In the genomic region with DNA sequence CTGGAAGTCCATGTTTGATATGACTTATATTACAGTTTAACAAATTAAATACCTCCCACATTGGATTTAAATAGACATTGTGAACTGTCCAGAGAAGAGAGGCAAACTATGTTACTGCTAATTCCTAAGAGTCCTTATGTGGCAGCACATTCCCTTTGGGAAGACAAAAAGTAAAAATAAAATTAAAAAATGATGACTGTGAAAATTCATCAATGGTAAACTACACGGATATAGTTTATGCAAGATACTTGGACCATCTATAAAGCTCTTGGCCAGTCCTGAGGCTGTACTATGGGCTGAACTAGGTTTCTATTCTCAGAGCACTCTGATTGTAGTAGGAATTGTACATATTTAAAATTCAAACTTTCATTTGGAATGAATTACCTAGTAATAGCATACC, we compare ENCODE assay signal across 7 cellular contexts.
"Had no signal": no experiment of that assay in that cellular context is flagged by ENCODE, and none has a peak within 500 bp of the region (broad histone marks: within the 10 kb centered on the region; RNA-seq: fewer than 3 reads in every experiment).

No MANE protein-coding gene starts in this region.

- H3K27ac ChIP-seq: HL-60, KMS-11 had no signal

- FAIRE-seq: HTR-8/SVneo had no signal

- H3K4me1 Mint-ChIP-seq: IgD-negative memory B cell had no signal

- H3K27ac Mint-ChIP-seq: IgD-negative memory B cell had no signal

- DNase-seq: Karpas-422, KBM-7, KG1 had no signal

- H3K4me2 ChIP-seq: KMS-11 had no signal

- H3K9me3 Mint-ChIP-seq: IgD-negative memory B cell had no signal

- H3K4me3 Mint-ChIP-seq: IgD-negative memory B cell had no signal

- H3K9ac ChIP-seq: KMS-11 had no signal

- H3K36me3 Mint-ChIP-seq: IgD-negative memory B cell had no signal
